Comparison of ENCODE assay signal across 8 cellular contexts in genomic region chr10:42782446-42783180, GRCh38. TPM values are rescaled to one million over a fixed set of nuclear protein-coding genes. Genes with fewer than 3 reads are reported as not detected.
A peak's percentile ranks its signal among the peaks of the same experiment; 100 is the strongest.
DNase-seq lines count a peak whose midpoint lies in the region; ATAC-seq and TF ChIP-seq lines count a peak whose summit lies in the region.

Gene BMS1, plus strand, starts transcription at chr10:42782795. Its CDS starts 1,600 bp downstream, at chr10:42784395.

- peak within 1 kb of the TSS; percentile 97 for H3K4me2 ChIP-seq in SK-N-SH

- H3K27me3 ChIP-seq in SK-N-SH (ENCODE audit: insufficient read depth): no peaks in the 10 kb centered on the region; the same call in 1 of the 2 replicates

- H3K36me3 ChIP-seq in SK-N-SH (replicated peaks in 1 of 2; ENCODE audit: control insufficient read depth in 1 of 2, insufficient read depth in 2 of 2, low read length in 1 of 2): peaks cover 31 to 33% of the 10 kb centered on the region in 2 experiments

- TF ChIP-seq EP300 in SK-N-SH (IDR thresholded peaks at IDR 0.05; ENCODE audit: borderline replicate concordance in 1 of 2, low read depth in 1 of 2, low read length in 1 of 2): no peak; a peak in 1 of 4 replicates

- no peak for TF ChIP-seq RAD21 in SK-N-SH (IDR thresholded peaks at IDR 0.05; ENCODE audit: low read length)

- peak; percentile 95 for ATAC-seq in HG02610 (IDR thresholded peaks at IDR 0.05; ENCODE audit: unreplicated experiment)

- H3K79me2 ChIP-seq in SK-N-SH (ENCODE audit: insufficient read depth): peaks cover 29% of the 10 kb centered on the region

- H3K27ac ChIP-seq in SK-N-SH (ENCODE audit: low read depth in 2 of 2, low read length in 1 of 2) (peak within 1 kb of the TSS; percentile 86 to 87), substantia nigra (ENCODE audit: low read depth, low read length, poor library complexity, severe bottlenecking) (peak within 1 kb of the TSS; percentile 90)

- no peaks in the 10 kb centered on the region for H3K9me2 ChIP-seq in SK-N-SH

- CTCF ChIA-PET in GM10248 (lab: Yijun Ruan, JAX): no interaction called here
- CTCF ChIA-PET in SK-N-SH (lab: Yijun Ruan, JAX): interaction anchor here (1.2 to 3.4 kb wide), 3 partner anchors 29 to 296 kb away, joined by 4 to 14 read pairs (median 6); no protein-coding TSS in a partner anchor

- POLR2A ChIA-PET in GM10248 (lab: Yijun Ruan, JAX): interaction anchor here (1.2 kb wide), 1 partner anchor 14 kb away, joined by 3 read pairs; no protein-coding TSS in a partner anchor
- POLR2A ChIA-PET in SK-N-SH (lab: Yijun Ruan, JAX): interaction anchor here (0.7 to 1.6 kb wide), 6 partner anchors 9 to 143 kb away, joined by 3 to 11 read pairs (median 6); no protein-coding TSS in a partner anchor

- no peaks in the 10 kb centered on the region for H3K9me3 ChIP-seq in SK-N-SH

- DNase-seq in GM10248 (ENCODE audit: extremely low spot score) (peak; percentile 89), NCI-H1092 (lab: John Stamatoyannopoulos, UW) (peak; percentile 88), SK-N-SH (peak; percentile 93), germinal center (ENCODE audit: low spot score) (peak; percentile 78), non-pigmented ciliary epithelial cell (ENCODE audit: low read depth) (peak; percentile 84), substantia nigra (lab: John Stamatoyannopoulos, UW) (peak; percentile 55 to 94 (median 86))
- DNase-seq in activated naive CD4-positive, alpha-beta T cell treated with anti-CD3 and anti-CD28 coated beads, Interleukin-2, amount 50 U/mL, for 16 hours: peak; percentile 87

- peaks cover 5 to 10% of the 10 kb centered on the region in 2 experiments; a peak in 3 of 4 replicates for H3K4me1 ChIP-seq in SK-N-SH (ENCODE audit: control insufficient read depth in 1 of 2, insufficient read depth in 2 of 2, low read depth in 1 of 2, low read length in 1 of 2)

- peaks cover 15% of the 10 kb centered on the region for H3F3A ChIP-seq in SK-N-SH (replicated peaks; ENCODE audit: insufficient read depth)

- no peak for TF ChIP-seq CTCF in GM10248 (IDR thresholded peaks at IDR 0.05; ENCODE audit: control extremely low read depth, extremely low read depth, low read depth, missing control alignments)
- no peak for TF ChIP-seq CTCF in SK-N-SH (IDR thresholded peaks at IDR 0.05)

- H4K20me1 ChIP-seq in SK-N-SH (ENCODE audit: insufficient read depth): no peaks in the 10 kb centered on the region

- 2% methylated on average over 39 of the region's 60 CpGs for whole genome bisulfite sequencing in SK-N-SH (ENCODE audit: low lambda C conversion rate)

- H3K4me3 ChIP-seq in SK-N-SH (ENCODE audit: low read depth in 2 of 2, low read length in 1 of 2): peak within 1 kb of the TSS; percentile 84 to 93

- peak within 1 kb of the TSS; percentile 94 for H3K9ac ChIP-seq in SK-N-SH

- H2AFZ ChIP-seq in SK-N-SH (ENCODE audit: low read depth): peak within 1 kb of the TSS; percentile 92

TF ChIP-seq in SK-N-SH, 30 proteins besides CTCF, POLR2A, EP300 and RAD21 (continues in another document):
- TF ChIP-seq EZH2phosphoT487 (IDR thresholded peaks at IDR 0.05; ENCODE audit: borderline replicate concordance, low read depth) (no peak), MAX (IDR thresholded peaks at IDR 0.05; ENCODE audit: low read depth) (peak; percentile 96), FOSL2 (IDR thresholded peaks at IDR 0.05; ENCODE audit: borderline replicate concordance, low read depth) (peak; percentile 27; the same call in 1 of the 2 replicates), MXI1 (IDR thresholded peaks at IDR 0.05; ENCODE audit: low read depth, low read length) (peak; percentile 91), RFX5 (IDR thresholded peaks at IDR 0.05; ENCODE audit: low read length) (no peak), SIN3A (IDR thresholded peaks at IDR 0.05; ENCODE audit: borderline replicate concordance, low read depth, low read length) (peak; percentile 87; the same call in 1 of the 2 replicates), JUND (IDR thresholded peaks at IDR 0.05) (0 out of 2 replicates have a peak, but pooled peaks have one; percentile 39), PBX3 (IDR thresholded peaks at IDR 0.05) (peak; percentile 48; the same call in 1 of the 2 replicates), MEF2A (IDR thresholded peaks at IDR 0.05; ENCODE audit: borderline replicate concordance, low read depth) (no peak), USF2 (IDR thresholded peaks at IDR 0.05; ENCODE audit: borderline replicate concordance, low read depth, low read length) (no peak), FOXJ3 (CRISPR knock-in tag; IDR thresholded peaks at IDR 0.05) (no peak), ELF1 (IDR thresholded peaks at IDR 0.05) (peak; percentile 77), GABPA (IDR thresholded peaks at IDR 0.05; ENCODE audit: low read depth) (peak; percentile 100), ZBTB33 (IDR thresholded peaks at IDR 0.05; ENCODE audit: borderline replicate concordance, low read depth) (no peak; the same call in 1 of the 2 replicates), NFIC (IDR thresholded peaks at IDR 0.05; ENCODE audit: borderline replicate concordance) (peak; percentile 40; the same call in 1 of the 2 replicates), RCOR1 (IDR thresholded peaks at IDR 0.05; ENCODE audit: low read length) (peak; percentile 61), TCF12 (IDR thresholded peaks at IDR 0.05) (peak; percentile 37; the same call in 1 of the 2 replicates), TEAD4 (IDR thresholded peaks at IDR 0.05; ENCODE audit: borderline replicate concordance, insufficient read depth) (0 out of 2 replicates have a peak, but pooled peaks have one; percentile 10), FOXM1 (IDR thresholded peaks at IDR 0.05; ENCODE audit: low read depth) (no peak), POLR2AphosphoS5 (IDR thresholded peaks at IDR 0.05; ENCODE audit: low read depth, low read length) (peak; percentile 96), GATA2 (CRISPR knock-in tag; IDR thresholded peaks at IDR 0.05) (0 out of 2 replicates have a peak, but pooled peaks have one; percentile 18), USF1 (IDR thresholded peaks at IDR 0.05; ENCODE audit: borderline replicate concordance, low read depth) (peak; percentile 71), SMC3 (IDR thresholded peaks at IDR 0.05; ENCODE audit: low read depth, low read length) (no peak)

RNA-seq across cellular contexts. Expression of gene BMS1, which starts in this region (rescaled TPM):
- polyA plus RNA-seq in SK-N-SH (2012; rRNA removed): 4.9 and 5.3 TPM in 2 replicates
- 7.4 and 8.9 TPM in 2 replicates for polyA plus RNA-seq in SK-N-SH (2012; cell fraction: cytosol; rRNA removed)
- 5.0 and 8.0 TPM in 2 replicates for polyA plus RNA-seq in SK-N-SH (2012; cell fraction: nucleus; rRNA removed)

Comparison
In these comparisons a context has a peak if more than half of its experiments do, and no peak if none do; other contexts are left out.
1. Peak in every context shown above with its lines: DNase-seq, ATAC-seq, H3K4me3 ChIP-seq and H3K27ac ChIP-seq.